ENCODE assay signal across 6 cellular contexts in the genomic region with DNA sequence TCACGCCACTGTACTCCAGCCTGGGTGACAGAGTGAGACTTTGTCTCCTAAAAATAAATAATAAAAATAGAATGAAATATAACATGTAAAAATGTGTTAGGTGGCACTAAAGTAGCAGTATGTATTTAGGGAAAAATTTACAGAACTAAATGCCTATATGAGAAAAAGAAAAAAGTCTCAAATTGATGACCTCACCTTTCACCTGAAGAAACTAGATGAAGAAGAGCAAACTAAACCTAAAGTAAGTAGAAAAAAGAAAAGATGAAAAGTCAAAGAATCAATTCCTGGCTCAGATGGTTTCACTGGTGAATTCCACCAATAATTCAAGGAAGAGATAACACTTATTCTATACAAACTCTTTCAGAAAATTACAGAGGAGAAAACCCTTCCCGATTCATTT.
"Had no signal": no experiment of that assay in that cellular context is flagged by ENCODE, and none has a peak within 500 bp of the region (broad histone marks: within the 10 kb centered on the region; RNA-seq: fewer than 3 reads in every experiment).

No MANE protein-coding gene starts in this region.

- H3K4me3 ChIP-seq: K562 had no signal

- FAIRE-seq: HTR-8/SVneo, K562 had no signal

- H3K27ac ChIP-seq: HL-60 had no signal

- ATAC-seq: K562 had no signal

- DNase-seq: IMR-90, KBM-7, KG1 had no signal
